Comparison of ENCODE assay signal across 22 cellular contexts in the genomic region with DNA sequence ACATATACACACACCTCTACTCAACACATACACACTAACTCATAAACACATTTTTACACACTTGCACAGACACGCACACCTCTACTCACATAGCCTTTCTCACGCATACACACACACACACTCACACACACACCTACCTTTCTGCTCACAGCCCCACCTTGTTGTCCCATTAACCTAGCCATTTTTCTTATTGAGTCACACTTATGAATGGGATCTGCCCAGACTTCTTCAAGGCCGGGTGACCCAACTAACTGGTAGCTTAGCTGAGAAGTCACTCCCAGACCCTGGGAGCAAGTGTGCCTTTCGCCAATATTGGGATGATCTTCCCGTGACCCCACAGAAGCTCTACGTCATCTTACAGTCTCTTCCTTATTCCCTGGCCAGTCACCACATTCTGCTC.
"Had no signal": no experiment of that assay in that cellular context is flagged by ENCODE, and none has a peak within 500 bp of the region (broad histone marks: within the 10 kb centered on the region; RNA-seq: fewer than 3 reads in every experiment).

No MANE protein-coding gene starts in this region.

- H3K36me3 ChIP-seq: colonic mucosa, gastrocnemius medialis, left lung, neural progenitor cell, spleen, tibial nerve, upper lobe of left lung had no signal

- ATAC-seq: gastrocnemius medialis; left lung; psoas muscle; right cardiac atrium; stimulated activated memory B cell treated with anti-CD40 and anti-IgM and Interleukin-4, amounts not matched to agents 10 μg/mL and 1 μg/mL and 100 μg/mL, for 72 hours; stimulated activated naive CD8-positive, alpha-beta T cell treated with anti-CD3 and anti-CD28 coated beads, Interleukin-15, Interleukin-2, amounts not matched to agents 100 U/mL and 50 U/mL, for 24 hours had no signal

- DNase-seq: colonic mucosa; effector CD8-positive, alpha-beta T cell; endodermal cell; gastrocnemius medialis; left lung; mesendoderm; midbrain; naive thymus-derived CD4-positive, alpha-beta T cell; posterior cingulate gyrus; psoas muscle; right cardiac atrium; spleen; stimulated activated CD4-positive, alpha-beta T cell treated with anti-CD3 and anti-CD28 coated beads, Interleukin-4, amount 100 ng/mL, for 4 hours; stimulated activated naive CD8-positive, alpha-beta T cell treated with anti-CD3 and anti-CD28 coated beads, Interleukin-15, Interleukin-2, amounts not matched to agents 100 U/mL and 50 U/mL, for 24 hours; substantia nigra; testis; upper lobe of left lung had no signal

- FAIRE-seq: keratinocyte had no signal

- H3K9me3 ChIP-seq: colonic mucosa, gastrocnemius medialis, psoas muscle, testis had no signal

- H3K27ac ChIP-seq: colonic mucosa, gastrocnemius medialis, left lung, neural progenitor cell, psoas muscle, skin epidermis, testis, tibial nerve, upper lobe of left lung had no signal

- H3K4me3 ChIP-seq: colonic mucosa, gastrocnemius medialis, left lung, neural progenitor cell, psoas muscle, skin epidermis, spleen, testis, tibial nerve, upper lobe of left lung had no signal

- H3K27me3 ChIP-seq: colonic mucosa, gastrocnemius medialis, left lung, neural progenitor cell, spleen, testis, tibial nerve, upper lobe of left lung had no signal

- H3K4me1 ChIP-seq: colonic mucosa, left lung, neural progenitor cell, psoas muscle, upper lobe of left lung had no signal
